ENCODE assay signal across 24 cellular contexts in genomic region chr17:63613663-63614062, GRCh38. TPM values are rescaled to one million over a fixed set of nuclear protein-coding genes. Genes with fewer than 3 reads are reported as not detected.
DNase-seq lines count a peak whose midpoint lies in the region; ATAC-seq and TF ChIP-seq lines count a peak whose summit lies in the region.
"Had no signal": no experiment of that assay in that cellular context is flagged by ENCODE, and none has a peak within 500 bp of the region (broad histone marks: within the 10 kb centered on the region; RNA-seq: fewer than 3 reads in every experiment).

No MANE protein-coding gene starts in this region.

- peaks cover 35% of the 10 kb centered on the region for H3K4me1 Mint-ChIP-seq in T-helper 17 cell
- no peaks in the 10 kb centered on the region for H3K4me1 Mint-ChIP-seq in dendritic cell treated with granulocyte-macrophage colony-stimulating factor and Interleukin-4, amounts not matched to agents 40 ng/mL and 50 ng/mL, for 4 days (ENCODE audit: low read depth)
- peaks cover 22 to 30% (median 29%) of the 10 kb centered on the region in 7 donors for H3K4me1 Mint-ChIP-seq in naive thymus-derived CD4-positive, alpha-beta T cell

- no peaks in the 10 kb centered on the region for H3K4me1 ChIP-seq in lower lobe of right lung
- H3K4me1 ChIP-seq in naive thymus-derived CD4-positive, alpha-beta T cell (ENCODE audit: control insufficient read depth in 2 of 2, insufficient read depth in 2 of 2, low read length in 2 of 2) = peaks cover 25 to 28% of the 10 kb centered on the region in 2 donors
- H3K4me1 ChIP-seq: BLaER1 had no signal

- DNase-seq in T-helper 17 cell = no peak
- no peak for DNase-seq in lower lobe of right lung
- no peak for DNase-seq in midbrain (lab: John Stamatoyannopoulos, UW)
- no peak for DNase-seq in naive thymus-derived CD4-positive, alpha-beta T cell
- no peak for DNase-seq in activated naive CD4-positive, alpha-beta T cell (lab: John Stamatoyannopoulos, UW)
- DNase-seq: 8988T; ACHN; BE2C; C1 segment of cervical spinal cord; CD4-positive, alpha-beta memory T cell; CD4-positive, CD25-positive, alpha-beta regulatory T cell; CD8-positive, alpha-beta memory T cell; COR-L47; DMS 273 treated with DMSO at 0.1 percent for 48 hours; DMS153; DMS53; DMS79; DND-41; EL; GDM1 had no signal

- H3K4me3 Mint-ChIP-seq in T-helper 17 cell = no peak overlapping the region
- no peak overlapping the region for H3K4me3 Mint-ChIP-seq in dendritic cell treated with granulocyte-macrophage colony-stimulating factor and Interleukin-4, amounts not matched to agents 40 ng/mL and 50 ng/mL, for 4 days
- no peak overlapping the region for H3K4me3 Mint-ChIP-seq in naive thymus-derived CD4-positive, alpha-beta T cell
- H3K4me3 Mint-ChIP-seq: CD14-positive monocyte; CD4-positive, alpha-beta memory T cell; CD8-positive, alpha-beta memory T cell had no signal

- H3K9me3 Mint-ChIP-seq in dendritic cell treated with granulocyte-macrophage colony-stimulating factor and Interleukin-4, amounts not matched to agents 40 ng/mL and 50 ng/mL, for 4 days = no peaks in the 10 kb centered on the region
- no peaks in the 10 kb centered on the region for H3K9me3 Mint-ChIP-seq in naive thymus-derived CD4-positive, alpha-beta T cell
- H3K9me3 Mint-ChIP-seq: CD14-positive monocyte; CD4-positive, alpha-beta memory T cell; CD4-positive, CD25-positive, alpha-beta regulatory T cell; CD8-positive, alpha-beta memory T cell had no signal

- ATAC-seq in T-helper 17 cell (no peak), lower lobe of right lung (peak; percentile 46 to 51)
- ATAC-seq in naive thymus-derived CD4-positive, alpha-beta T cell = no peak
- ATAC-seq: GM12878 had no signal

- H3K27ac Mint-ChIP-seq in T-helper 17 cell = peak overlapping the region; percentile 70
- H3K27ac Mint-ChIP-seq in dendritic cell treated with granulocyte-macrophage colony-stimulating factor and Interleukin-4, amounts not matched to agents 40 ng/mL and 50 ng/mL, for 4 days = peak overlapping the region; percentile 20
- no peak overlapping the region for H3K27ac Mint-ChIP-seq in naive thymus-derived CD4-positive, alpha-beta T cell
- H3K27ac Mint-ChIP-seq: CD4-positive, CD25-positive, alpha-beta regulatory T cell; CD8-positive, alpha-beta memory T cell had no signal

- CTCF ChIA-PET in naive thymus-derived CD4-positive, alpha-beta T cell (lab: Charles Lee) = interaction anchor here (0.6 to 7.5 kb wide), 5 partner anchors 9 to 188 kb away, joined by 3 to 112 read pairs (median 4); partner anchors contain the start of genes DCAF7 and MAP3K3

- H3K4me3 ChIP-seq in lower lobe of right lung = no peak overlapping the region
- no peak overlapping the region for H3K4me3 ChIP-seq in naive thymus-derived CD4-positive, alpha-beta T cell (ENCODE audit: low read length)
- H3K4me3 ChIP-seq: BLaER1, GM12878 had no signal

- peaks cover 25% of the 10 kb centered on the region for H3K36me3 ChIP-seq in lower lobe of right lung
- peaks cover 0 to 5% (median 0%) of the 10 kb centered on the region in 3 experiments for H3K36me3 ChIP-seq in naive thymus-derived CD4-positive, alpha-beta T cell (ENCODE audit: control insufficient read depth in 2 of 3, insufficient read depth in 3 of 3, low read length in 3 of 3)

- POLR2A ChIA-PET in naive thymus-derived CD4-positive, alpha-beta T cell (lab: Charles Lee) = no interaction called here

- no peak overlapping the region for H3K27ac ChIP-seq in lower lobe of right lung
- H3K27ac ChIP-seq in naive thymus-derived CD4-positive, alpha-beta T cell (ENCODE audit: low read depth, low read length) = no peak overlapping the region
- H3K27ac ChIP-seq: BLaER1 had no signal

- no peaks in the 10 kb centered on the region for H3K27me3 ChIP-seq in lower lobe of right lung (ENCODE audit: low read depth)
- peaks cover 0 to 3% of the 10 kb centered on the region in 2 donors for H3K27me3 ChIP-seq in naive thymus-derived CD4-positive, alpha-beta T cell (ENCODE audit: control insufficient read depth in 2 of 2, insufficient read depth in 2 of 2, low read length in 2 of 2)
- H3K27me3 ChIP-seq: BE2C, BLaER1 had no signal

- no peaks in the 10 kb centered on the region for H3K27me3 Mint-ChIP-seq in T-helper 17 cell
- peaks cover 6% of the 10 kb centered on the region for H3K27me3 Mint-ChIP-seq in dendritic cell treated with granulocyte-macrophage colony-stimulating factor and Interleukin-4, amounts not matched to agents 40 ng/mL and 50 ng/mL, for 4 days
- H3K27me3 Mint-ChIP-seq in naive thymus-derived CD4-positive, alpha-beta T cell = peaks cover 0 to 10% (median 0%) of the 10 kb centered on the region in 5 donors
- H3K27me3 Mint-ChIP-seq: CD4-positive, alpha-beta memory T cell; CD8-positive, alpha-beta memory T cell had no signal

- H3K9me3 ChIP-seq in T-helper 17 cell (ENCODE audit: control insufficient read depth, low read length, poor library complexity, severe bottlenecking) (no peaks in the 10 kb centered on the region), lower lobe of right lung (no peaks in the 10 kb centered on the region)
- no peaks in the 10 kb centered on the region for H3K9me3 ChIP-seq in naive thymus-derived CD4-positive, alpha-beta T cell (ENCODE audit: control insufficient read depth in 2 of 3, low read length in 3 of 3)
- H3K9me3 ChIP-seq: BE2C, BLaER1 had no signal

- H3K36me3 Mint-ChIP-seq in T-helper 17 cell (ENCODE audit: low read depth) = no peaks in the 10 kb centered on the region
- peaks cover 25% of the 10 kb centered on the region for H3K36me3 Mint-ChIP-seq in dendritic cell treated with granulocyte-macrophage colony-stimulating factor and Interleukin-4, amounts not matched to agents 40 ng/mL and 50 ng/mL, for 4 days (ENCODE audit: low read depth)
- H3K36me3 Mint-ChIP-seq in naive thymus-derived CD4-positive, alpha-beta T cell = peaks cover 0 to 15% (median 5%) of the 10 kb centered on the region in 5 donors

- intact Hi-C loops in dendritic cell treated with granulocyte-macrophage colony-stimulating factor and Interleukin-4, amounts not matched to agents 40 ng/mL and 50 ng/mL, for 4 days (cut with micrococcal nuclease) = loop anchor here (5.0 kb wide), 1 partner anchor 136 kb away; the partner anchor contains the start of gene ACE
- intact Hi-C loops in lower lobe of right lung (cut with DNase I) = loop anchor here (10.0 kb wide), 1 partner anchor 189 kb away; no protein-coding TSS in a partner anchor
- intact Hi-C loops in naive thymus-derived CD4-positive, alpha-beta T cell (cut with micrococcal nuclease) = loop anchor here (2.0 to 5.0 kb wide), 4 partner anchors 63 to 166 kb away; partner anchors contain the start of genes CYB561 (in 1 of the 2) and DCAF7 (in 1 of the 2)

- no peak for TF ChIP-seq CTCF in lower lobe of right lung (IDR thresholded peaks at IDR 0.05)

RNA-seq across cellular contexts. Expression of gene MAP3K3, which starts 8.6 kb away (rescaled TPM):
- 10 to 100 TPM; 74.1 to 85.0 TPM for total RNA-seq in T-helper 17 cell
- 58.5 TPM for total RNA-seq in lower lobe of right lung
- total RNA-seq in naive thymus-derived CD4-positive, alpha-beta T cell = 100 to 1,000 TPM in 1 of 5 experiments, 10 to 100 TPM in 4; 37.5 to 105 (median 85.5) TPM
- 10 to 100 TPM; 29.4 to 45.2 TPM for polyA plus RNA-seq in naive thymus-derived CD4-positive, alpha-beta T cell

RNA-seq across cellular contexts. Expression of gene TACO1, which starts 13.0 kb away (rescaled TPM):
- total RNA-seq in T-helper 17 cell (10 to 100 TPM; 11.0 to 11.8 TPM), lower lobe of right lung (13.6 TPM)
- total RNA-seq in naive thymus-derived CD4-positive, alpha-beta T cell = 10 to 100 TPM; 11.1 to 20.3 (median 15.2) TPM
- polyA plus RNA-seq in naive thymus-derived CD4-positive, alpha-beta T cell = 10 to 100 TPM; 20.4 to 21.2 TPM

Comparison
In these comparisons a context has a peak if more than half of its experiments do, and no peak if none do; other contexts are left out.
1. ATAC-seq: peak in lower lobe of right lung (2 of 2); none in T-helper 17 cell (single experiment) and naive thymus-derived CD4-positive, alpha-beta T cell (single experiment).
2. H3K27ac Mint-ChIP-seq: peak in T-helper 17 cell (single experiment) and dendritic cell treated with granulocyte-macrophage colony-stimulating factor and Interleukin-4, amounts not matched to agents 40 ng/mL and 50 ng/mL, for 4 days (single experiment); none in naive thymus-derived CD4-positive, alpha-beta T cell (0 of 9).